ENCODE assay signal across 8 cellular contexts in genomic region chr3:43286886-43287301, GRCh38. TPM values are rescaled to one million over a fixed set of nuclear protein-coding genes. Genes with fewer than 3 reads are reported as not detected.
DNase-seq lines count a peak whose midpoint lies in the region; ATAC-seq, FAIRE-seq and TF ChIP-seq lines count a peak whose summit lies in the region.

No MANE protein-coding gene starts in this region.

- H3K4me3 Mint-ChIP-seq in central memory CD8-positive, alpha-beta T cell, result peak overlapping the region; percentile 87

- in situ Hi-C loops in GM13976 (cut with MboI; ENCODE audit: low sequenced_read_pairs, unreplicated experiment) (no loop called here), HepG2 (cut with HindIII; ENCODE audit: extremely low pct_ligation_motif_present, low pct_unique_long_range_greater_than_20kb) (no loop called here)

- H3K9ac ChIP-seq in HepG2 (ENCODE audit: insufficient read depth, low read depth, low read length), result peak overlapping the region; percentile 93

- H4K20me1 ChIP-seq in HepG2 (ENCODE audit: insufficient read depth, low read length), result peaks cover 31% of the 10 kb centered on the region

- H3K36me3 Mint-ChIP-seq in central memory CD8-positive, alpha-beta T cell (ENCODE audit: insufficient read depth), result peaks cover 35% of the 10 kb centered on the region

- H3K36me3 ChIP-seq in A673 (ENCODE audit: insufficient read depth, low read length, poor library complexity, severe bottlenecking) (no peaks in the 10 kb centered on the region), HepG2 (replicated peaks in 1 of 2; ENCODE audit: control insufficient read depth in 1 of 2, insufficient read depth in 2 of 2, low read length in 2 of 2) (peaks cover 2 to 11% of the 10 kb centered on the region in 2 experiments; a peak in 2 of 5 replicates), testis (ENCODE audit: low read depth, missing control alignments) (no peaks in the 10 kb centered on the region)

- H2AFZ ChIP-seq in HepG2 (ENCODE audit: low read length), result no peak overlapping the region

- under 1% methylated on average over 23 of the region's 44 CpGs for WGBS in HepG2 (ENCODE audit: low lambda C conversion rate)
- 0 to 1% methylated on average over 24 to 28 of the region's 44 CpGs for WGBS in testis, 2 donors

- CTCF ChIA-PET in A673 (lab: Charles Lee) (no interaction called here), HepG2 (lab: Yijun Ruan, JAX; ENCODE audit: low intra/inter-chr PET ratio, low total read pairs) (no interaction called here)

- no peak for TF ChIP-seq RAD21 in HepG2 (CRISPR knock-in tag; IDR thresholded peaks at IDR 0.05)

- H3K9me3 Mint-ChIP-seq in central memory CD8-positive, alpha-beta T cell, result no peaks in the 10 kb centered on the region

- intact Hi-C loops in A673 (cut with micrococcal nuclease; ENCODE audit: unreplicated experiment) (no loop called here), HepG2 (cut with micrococcal nuclease; ENCODE audit: unreplicated experiment) (loop anchor here (5.0 kb wide), 1 partner anchor 50 kb away; no protein-coding TSS in a partner anchor), testis (cut with DNase I; ENCODE audit: low total_unique reads) (no loop called here)

- H3K79me2 ChIP-seq in HepG2 (ENCODE audit: insufficient read depth, low read length), result peaks cover 51% of the 10 kb centered on the region

- peaks cover 40% of the 10 kb centered on the region for H3K4me1 Mint-ChIP-seq in central memory CD8-positive, alpha-beta T cell

- TF ChIP-seq CTCF in A673 (conservative IDR thresholded peaks at IDR 0.05; ENCODE audit: low read depth, low read length) (no peak), GM13976 (IDR thresholded peaks at IDR 0.05; ENCODE audit: borderline replicate concordance, control extremely low read depth, extremely low read depth, insufficient read depth, missing control alignments) (no peak), HepG2 (CRISPR knock-in tag; IDR thresholded peaks at IDR 0.05) (no peak), testis (IDR thresholded peaks at IDR 0.05) (no peak)

- H3K4me3 ChIP-seq in A673 (ENCODE audit: low read depth, low read length, poor library complexity, severe bottlenecking), result peak overlapping the region; percentile 60
- peak overlapping the region; percentile 81 to 96 (median 94) for H3K4me3 ChIP-seq in HepG2 (replicated peaks in 1 of 3; ENCODE audit: insufficient read depth in 1 of 3, low read depth in 2 of 3, low read length in 3 of 3)
- peak overlapping the region; percentile 65 to 84 for H3K4me3 ChIP-seq in testis

- H3K4me1 ChIP-seq in A673 (ENCODE audit: insufficient read depth, low read length, poor library complexity, severe bottlenecking) (no peaks in the 10 kb centered on the region), HepG2 (ENCODE audit: insufficient read depth, low read length) (peaks cover 40% of the 10 kb centered on the region), testis (peaks cover 6% of the 10 kb centered on the region)

- TF ChIP-seq EP300 in HepG2 (IDR thresholded peaks at IDR 0.05; ENCODE audit: low read depth in 2 of 2, low read length in 2 of 2) (no peak), HepG2 (CRISPR knock-in tag; IDR thresholded peaks at IDR 0.05; ENCODE audit: borderline replicate concordance) (no peak)

- H3K27me3 Mint-ChIP-seq in central memory CD8-positive, alpha-beta T cell, result no peaks in the 10 kb centered on the region

- FAIRE-seq in HepG2 (lab: Jason Lieb, UNC), result no peak

- DNase-seq in A673 (ENCODE audit: low spot score) (peak; percentile 6), GM13976 (ENCODE audit: low spot score) (peak; percentile 40), SKM-1 treated with dmso at 0.1 percent for 144 hours (lab: John Stamatoyannopoulos, UW; ENCODE audit: unreplicated experiment) (peak; percentile 15), HepG2 (ENCODE audit: low spot score) (no peak), testis (no peak), AG20443 (ENCODE audit: low spot score) (no peak)
- DNase-seq in central memory CD8-positive, alpha-beta T cell (ENCODE audit: low spot score in 2 of 2), result no peak

- H3K27me3 ChIP-seq in A673 (replicated peaks; ENCODE audit: insufficient read depth, low read depth, low read length, poor library complexity), result no peaks in the 10 kb centered on the region
- H3K27me3 ChIP-seq in HepG2 (ENCODE audit: control insufficient read depth in 1 of 2, insufficient read depth in 2 of 2, low read length in 2 of 2), result peaks cover 0 to 9% of the 10 kb centered on the region in 2 experiments; a peak in 2 of 5 replicates
- no peaks in the 10 kb centered on the region for H3K27me3 ChIP-seq in testis

- no TSS peak for BruUV-seq in A673 (replicated peaks; lab: Mats Ljungman, UMichigan)
- no TSS peak for BruUV-seq in HepG2 (replicated peaks; lab: Mats Ljungman, UMichigan)

- ATAC-seq in HG03095 (IDR thresholded peaks at IDR 0.05; ENCODE audit: unreplicated experiment), result peak; percentile 33
- ATAC-seq in central memory CD8-positive, alpha-beta T cell (replicated peaks; ENCODE audit: extremely low read depth, poor library complexity, severe bottlenecking), result peak; percentile 12
- peak; percentile 64 for ATAC-seq in HepG2

- H3K9me3 ChIP-seq in A673 (ENCODE audit: low read depth, low read length, poor library complexity, severe bottlenecking) (no peaks in the 10 kb centered on the region), HepG2 (ENCODE audit: low read length) (no peaks in the 10 kb centered on the region), testis (no peaks in the 10 kb centered on the region)

- POLR2A ChIA-PET in A673 (lab: Charles Lee; ENCODE audit: low non-redundant PET) (interaction anchor here (0.6 kb wide), 1 partner anchor 52 kb away, joined by 4 read pairs; no protein-coding TSS in a partner anchor), HepG2 (lab: Yijun Ruan, JAX) (interaction anchor here (1.1 to 1.9 kb wide), 2 partner anchors 14 to 29 kb away, joined by 3 to 8 read pairs; no protein-coding TSS in a partner anchor)

- peak overlapping the region; percentile 92 for H3K4me2 ChIP-seq in HepG2 (ENCODE audit: low read depth, low read length)

- H3K27ac Mint-ChIP-seq in central memory CD8-positive, alpha-beta T cell (ENCODE audit: low read depth), result peak overlapping the region; percentile 90

- no peak overlapping the region for H3K27ac ChIP-seq in A673 (ENCODE audit: low read depth, low read length, poor library complexity, severe bottlenecking)
- H3K27ac ChIP-seq in HepG2 (ENCODE audit: extremely low read length, insufficient read depth, low read length), result peak overlapping the region; percentile 79
- H3K27ac ChIP-seq in testis, result peak overlapping the region; percentile 70 to 91

- TF ChIP-seq POLR2A in HepG2 (IDR thresholded peaks at IDR 0.05; ENCODE audit: insufficient read depth in 1 of 2, low read depth in 2 of 2, low read length in 2 of 2) (no peak), testis (IDR thresholded peaks at IDR 0.05) (no peak)

TF ChIP-seq in HepG2, 621 proteins besides CTCF, POLR2A, EP300 and RAD21:
- no peak for TF ChIP-seq ZMAT3 (CRISPR knock-in tag; conservative IDR thresholded peaks at IDR 0.05)
- no peak for TF ChIP-seq ATRX (CRISPR knock-in tag; IDR thresholded peaks at IDR 0.05; ENCODE audit: borderline replicate concordance)
- TF ChIP-seq KDM5B (CRISPR knock-in tag; IDR thresholded peaks at IDR 0.05; ENCODE audit: borderline replicate concordance), result no peak
- no peak for TF ChIP-seq ZNF256 (CRISPR knock-in tag; conservative IDR thresholded peaks at IDR 0.05)
- no peak for TF ChIP-seq CEBPG (CRISPR knock-in tag; IDR thresholded peaks at IDR 0.05)

RNA-seq across cellular contexts. Expression of gene SNRK, which starts 0.6 kb away (rescaled TPM):
- 7.1 and 7.3 TPM in 2 replicates for total RNA-seq in A673 (2021)
- 11.4 and 14.2 TPM in 2 replicates for total RNA-seq in HepG2 (2016; rRNA removed; fragmentation: Illumina TruSeq; extraction: Trizol)
- total RNA-seq in HepG2 (2016; cell fraction: cytosol; rRNA removed; fragmentation: Illumina TruSeq; extraction: Trizol; ENCODE audit: low read depth), result 15.7 and 20.4 TPM in 2 replicates
- 11.4 and 12.5 TPM in 2 replicates for total RNA-seq in HepG2 (2016; cell fraction: insoluble cytoplasmic fraction; rRNA removed; fragmentation: Illumina TruSeq; extraction: Trizol)
- total RNA-seq in HepG2 (2016; cell fraction: membrane; rRNA removed; fragmentation: Illumina TruSeq; extraction: Trizol), result 7.8 and 8.4 TPM in 2 replicates
- 16.3 and 19.8 TPM in 2 replicates for total RNA-seq in HepG2 (2016; cell fraction: nucleus; rRNA removed; fragmentation: Illumina TruSeq; extraction: Trizol)
- 16.1 and 16.3 TPM in 2 replicates for polyA plus RNA-seq in HepG2 (2011; rRNA removed)
- 8.9 and 9.0 TPM in 2 replicates for polyA plus RNA-seq in HepG2 (2011; cell fraction: cytosol; rRNA removed)
- 22.4 and 28.9 TPM in 2 replicates for polyA plus RNA-seq in HepG2 (2011; cell fraction: nucleus; rRNA removed)
- 15.9 and 17.5 TPM in 2 replicates for polyA plus RNA-seq in HepG2 (2012)
- 0.21 and 0.26 TPM in 2 replicates for polyA plus RNA-seq in HepG2 (2016; cell fraction: cytosol; fragmentation: Illumina TruSeq; extraction: Trizol; ENCODE audit: low read depth)
- polyA plus RNA-seq in HepG2 (2016; cell fraction: insoluble cytoplasmic fraction; fragmentation: Illumina TruSeq; extraction: Trizol; ENCODE audit: low read depth), result 7.4 and 8.1 TPM in 2 replicates
- polyA plus RNA-seq in HepG2 (2016; cell fraction: membrane; fragmentation: Illumina TruSeq; extraction: Trizol; ENCODE audit: low read depth), result 1.5 TPM in 2 replicates
- 15.7 and 17.5 TPM in 2 replicates for polyA plus RNA-seq in HepG2 (2016; cell fraction: nucleus; fragmentation: Illumina TruSeq; extraction: Trizol; ENCODE audit: insufficient read depth, low read depth)
- polyA minus RNA-seq in HepG2 (2011; rRNA and poly(A)+ RNA removed; ENCODE audit: low replicate concordance), result 38.0 and 68.3 TPM in 2 replicates
- 35.4 and 37.5 TPM in 2 replicates for polyA minus RNA-seq in HepG2 (2011; cell fraction: cytosol; rRNA and poly(A)+ RNA removed)
- 73.0 and 87.2 TPM in 2 replicates for polyA minus RNA-seq in HepG2 (2011; cell fraction: nucleus; rRNA and poly(A)+ RNA removed)
- total RNA-seq in testis, result 10 to 100 TPM; 37.4 to 42.4 TPM
- polyA plus RNA-seq in testis (ENCODE audit: insufficient read depth, low read depth, low replicate concordance), result 27.5 TPM

Comparison
In these comparisons a context has a peak if more than half of its experiments do, and no peak if none do; other contexts are left out.
1. DNase-seq: peak in A673 (single experiment), GM13976 (single experiment) and SKM-1 treated with dmso at 0.1 percent for 144 hours (single experiment); none in central memory CD8-positive, alpha-beta T cell (0 of 2), HepG2 (single experiment), testis (single experiment) and AG20443 (single experiment).
2. ATAC-seq: peak in every context shown above with its lines; median percentile 64 in HepG2; 33 in HG03095; 12 in central memory CD8-positive, alpha-beta T cell.
3. Peak in every context shown above with its lines, with median percentiles within 50 percentile points of each other: H3K4me3 ChIP-seq.